1 cellular context compared by ENCODE assay signal in genomic region chr1:230129341-230129740, GRCh38.
TF ChIP-seq lines count a peak whose summit lies in the region.

No MANE protein-coding gene starts in this region.

TF ChIP-seq in K562, 482 proteins besides CTCF, POLR2A, EP300 and RAD21 (continued from another document):
- TF ChIP-seq ZHX1 (conservative IDR thresholded peaks at IDR 0.05; ENCODE audit: low read length) = no peak
- TF ChIP-seq SRSF1 (IDR thresholded peaks at IDR 0.05; ENCODE audit: low read depth, low read length) = no peak
- 0 out of 2 replicates have a peak, but pooled peaks have one; percentile 1 for TF ChIP-seq CXXC5 (CRISPR knock-in tag; IDR thresholded peaks at IDR 0.05)
- TF ChIP-seq GTF2A2 (tag; IDR thresholded peaks at IDR 0.05) = no peak
- no peak for TF ChIP-seq KLF6 (CRISPR knock-in tag; IDR thresholded peaks at IDR 0.05; ENCODE audit: borderline replicate concordance)
- no peak for TF ChIP-seq SLC30A9 (CRISPR knock-in tag; IDR thresholded peaks at IDR 0.05)
- TF ChIP-seq SREBF1 (IDR thresholded peaks at IDR 0.05; ENCODE audit: borderline replicate concordance, low read depth, low read length) = no peak
- no peak for TF ChIP-seq ZNF280B (CRISPR knock-in tag; IDR thresholded peaks at IDR 0.05)
- TF ChIP-seq ZNF512 (tag; IDR thresholded peaks at IDR 0.05) = no peak
- no peak for TF ChIP-seq ZKSCAN1 (IDR thresholded peaks at IDR 0.05; ENCODE audit: low read depth, low read length)
- TF ChIP-seq RBM22 (IDR thresholded peaks at IDR 0.05; ENCODE audit: low read depth, low read length, poor library complexity, severe bottlenecking) = no peak
- no peak for TF ChIP-seq PBX2 (CRISPR knock-in tag; IDR thresholded peaks at IDR 0.05; ENCODE audit: low read depth)
- TF ChIP-seq PBX2 (tag; conservative IDR thresholded peaks at IDR 0.05; ENCODE audit: low read depth) = no peak
- no peak for TF ChIP-seq NFXL1 (CRISPR knock-in tag; IDR thresholded peaks at IDR 0.05)
- no peak for TF ChIP-seq ZNF511 (CRISPR knock-in tag; IDR thresholded peaks at IDR 0.05)
- TF ChIP-seq MXI1 (IDR thresholded peaks at IDR 0.05; ENCODE audit: low read depth, low read length) = no peak
- TF ChIP-seq HMG20A (CRISPR knock-in tag; conservative IDR thresholded peaks at IDR 0.05) = no peak
- TF ChIP-seq BCOR (IDR thresholded peaks at IDR 0.05) = peak; percentile 43; the same call in 1 of the 2 replicates
- TF ChIP-seq ZNF121 (CRISPR knock-in tag; conservative IDR thresholded peaks at IDR 0.05) = peak; percentile 94
- TF ChIP-seq ARHGAP35 (IDR thresholded peaks at IDR 0.05; ENCODE audit: partially characterized antibody) = no peak
- TF ChIP-seq RBM25 (IDR thresholded peaks at IDR 0.05; ENCODE audit: low read depth, low read length, severe bottlenecking) = peak; percentile 63
- no peak for TF ChIP-seq TCF15 (CRISPR knock-in tag; IDR thresholded peaks at IDR 0.05)
- no peak for TF ChIP-seq CTCFL (IDR thresholded peaks at IDR 0.05; ENCODE audit: borderline replicate concordance, insufficient read depth, low read depth, low read length, poor library complexity, severe bottlenecking)
TF ChIP-seq in K562: peak in this region for 5.
